ENCODE assay signal across 18 cellular contexts in genomic region chr2:214006601-214007000, GRCh38.
"Had no signal": no experiment of that assay in that cellular context is flagged by ENCODE, and none has a peak within 500 bp of the region (broad histone marks: within the 10 kb centered on the region; RNA-seq: fewer than 3 reads in every experiment).

No MANE protein-coding gene starts in this region.

- H3K9me3 ChIP-seq: tibial artery, uterus had no signal

- H3K4me3 ChIP-seq: dorsolateral prefrontal cortex, tibial artery, uterus had no signal

- H3K27ac Mint-ChIP-seq: activated B cell treated with CpG ODN at 0.5 μM for 24 hours; activated naive CD8-positive, alpha-beta T cell; endodermal cell; nephron had no signal

- DNase-seq: activated B cell treated with CpG ODN at 0.5 μM for 24 hours; activated CD4-positive, alpha-beta T cell treated with anti-CD3 and anti-CD28 coated beads for 48 hours; activated CD8-positive, alpha-beta memory T cell treated with anti-CD3 and anti-CD28 coated beads, Interleukin-2, amount 50 U/mL, for 48 hours; activated gamma-delta T cell treated with Interleukin-2 at 50 U/mL for 16 hours; dorsolateral prefrontal cortex; endodermal cell; hypothalamus; nucleus accumbens; posterior cingulate gyrus; right cardiac atrium; small intestine; stimulated activated CD4-positive, alpha-beta T cell treated with anti-CD3 and anti-CD28 coated beads, Interleukin-4, amount 100 ng/mL, for 24 hours; stimulated activated naive CD4-positive, alpha-beta T cell; T-helper 2 cell; tibial artery; uterus had no signal

- H3K27me3 Mint-ChIP-seq: activated B cell treated with CpG ODN at 0.5 μM for 24 hours; activated naive CD8-positive, alpha-beta T cell had no signal

- H3K36me3 Mint-ChIP-seq: activated naive CD8-positive, alpha-beta T cell had no signal

- H3K36me3 ChIP-seq: tibial artery, uterus had no signal

- H3K4me1 Mint-ChIP-seq: activated B cell treated with CpG ODN at 0.5 μM for 24 hours, nephron had no signal

- FAIRE-seq: small intestine had no signal

- H3K4me1 ChIP-seq: tibial artery, uterus had no signal

- H3K27me3 ChIP-seq: dorsolateral prefrontal cortex, tibial artery, uterus had no signal

- ATAC-seq: right cardiac atrium had no signal

- H3K4me3 Mint-ChIP-seq: activated B cell treated with CpG ODN at 0.5 μM for 24 hours; activated naive CD8-positive, alpha-beta T cell; endodermal cell; nephron had no signal

- H3K9me3 Mint-ChIP-seq: nephron had no signal

- H3K27ac ChIP-seq: dorsolateral prefrontal cortex, tibial artery, uterus had no signal
